Comparison of ENCODE assay signal across 13 cellular contexts in the genomic region with DNA sequence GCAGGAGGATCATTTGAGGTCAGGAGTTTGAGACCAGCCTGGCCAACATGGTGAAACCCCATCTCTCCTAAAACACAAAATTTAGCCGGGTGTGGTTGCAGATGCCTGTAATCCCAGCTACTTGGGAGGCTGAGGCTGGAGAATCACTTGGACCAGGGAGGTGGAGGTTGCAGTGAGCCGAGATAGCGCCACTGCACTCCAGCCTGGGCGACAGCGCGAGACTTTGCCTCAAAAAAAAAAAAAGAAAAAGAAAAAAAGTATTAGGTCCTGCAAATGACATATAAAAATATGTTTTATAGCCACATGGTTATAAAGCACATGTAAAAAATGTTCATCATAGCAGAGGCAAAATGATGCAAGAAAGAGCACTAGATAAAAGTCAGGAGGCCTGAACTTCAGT. TPM values are rescaled to one million over a fixed set of nuclear protein-coding genes. Genes with fewer than 3 reads are reported as not detected.
DNase-seq lines count a peak whose midpoint lies in the region; ATAC-seq, FAIRE-seq and TF ChIP-seq lines count a peak whose summit lies in the region.
"Not testable (repeated sequence)": the region's sequence is repeated elsewhere in the genome, so short reads cannot be mapped to it uniquely, and the experiment has no call there.
"Had no signal": no experiment of that assay in that cellular context is flagged by ENCODE, and none has a peak within 500 bp of the region (broad histone marks: within the 10 kb centered on the region; RNA-seq: fewer than 3 reads in every experiment).

No MANE protein-coding gene starts in this region.

- H3K27me3 Mint-ChIP-seq in CD14-positive monocyte (ENCODE audit: low read depth in 3 of 3); IgD-negative memory B cell; T-helper 2 cell treated with Interferon-gamma antibody and Interleukin-4, amounts not matched to agents 5 μg/mL and 100 μg/mL, for 36 hours (ENCODE audit: low read depth); activated CD8-positive, alpha-beta T cell treated with anti-CD3 and anti-CD28 coated beads, Interleukin-2, amount 10 ng/mL, durations not matched to agents 7 days and 5 days (ENCODE audit: low read depth); activated naive CD4-positive, alpha-beta T cell treated with anti-CD3 and anti-CD28 coated beads for 36 hours (ENCODE audit: low read depth); naive thymus-derived CD4-positive, alpha-beta T cell; stimulated activated memory B cell treated with anti-CD40 and anti-IgM and Interleukin-4, amounts not matched to agents 10 μg/mL and 1 μg/mL and 100 μg/mL, for 72 hours: not testable (repeated sequence)

- H3K4me1 Mint-ChIP-seq in CD14-positive monocyte (peaks cover 53% of the 10 kb centered on the region), IgD-negative memory B cell (peaks cover 46 to 70% (median 56%) of the 10 kb centered on the region in 3 donors)
- H3K4me1 Mint-ChIP-seq in T-helper 2 cell treated with Interferon-gamma antibody and Interleukin-4, amounts not matched to agents 5 μg/mL and 100 μg/mL, for 36 hours (ENCODE audit: low read depth) = peaks cover 63% of the 10 kb centered on the region
- H3K4me1 Mint-ChIP-seq in activated CD8-positive, alpha-beta T cell treated with anti-CD3 and anti-CD28 coated beads, Interleukin-2, amount 10 ng/mL, durations not matched to agents 7 days and 5 days (ENCODE audit: low read depth) = peaks cover 75% of the 10 kb centered on the region
- peaks cover 60% of the 10 kb centered on the region for H3K4me1 Mint-ChIP-seq in activated naive CD4-positive, alpha-beta T cell treated with anti-CD3 and anti-CD28 coated beads for 36 hours (ENCODE audit: low read depth)
- H3K4me1 Mint-ChIP-seq in naive thymus-derived CD4-positive, alpha-beta T cell = peaks cover 45 to 94% (median 82%) of the 10 kb centered on the region in 7 donors
- H3K4me1 Mint-ChIP-seq in stimulated activated memory B cell treated with anti-CD40 and anti-IgM and Interleukin-4, amounts not matched to agents 10 μg/mL and 1 μg/mL and 100 μg/mL, for 72 hours = peaks cover 79% of the 10 kb centered on the region

- SMC1A ChIA-PET in GM12878 (lab: Charles Lee; ENCODE audit: uncharacterized antibody, unreplicated experiment) = interaction anchor here (1.1 to 5.4 kb wide), 5 partner anchors 9 to 91 kb away, joined by 4 to 42 read pairs (median 4); a partner anchor contains a TSS

- H2AFZ ChIP-seq in GM12878 (ENCODE audit: control insufficient read depth, low read depth, low read length) = not testable (repeated sequence)

- H3K36me3 Mint-ChIP-seq in CD14-positive monocyte = peaks cover 24 to 35% of the 10 kb centered on the region in 2 donors
- H3K36me3 Mint-ChIP-seq in IgD-negative memory B cell; activated naive CD4-positive, alpha-beta T cell treated with anti-CD3 and anti-CD28 coated beads for 36 hours (ENCODE audit: low read depth); naive thymus-derived CD4-positive, alpha-beta T cell: not testable (repeated sequence)
- H3K36me3 Mint-ChIP-seq in T-helper 2 cell treated with Interferon-gamma antibody and Interleukin-4, amounts not matched to agents 5 μg/mL and 100 μg/mL, for 36 hours (ENCODE audit: low read depth) = peaks cover 13% of the 10 kb centered on the region
- H3K36me3 Mint-ChIP-seq in activated CD8-positive, alpha-beta T cell treated with anti-CD3 and anti-CD28 coated beads, Interleukin-2, amount 10 ng/mL, durations not matched to agents 7 days and 5 days (ENCODE audit: low read depth) = peaks cover 13% of the 10 kb centered on the region
- H3K36me3 Mint-ChIP-seq in stimulated activated memory B cell treated with anti-CD40 and anti-IgM and Interleukin-4, amounts not matched to agents 10 μg/mL and 1 μg/mL and 100 μg/mL, for 72 hours = peaks cover 11% of the 10 kb centered on the region

- peak overlapping the region; percentile 94 for H3K27ac ChIP-seq in GM12878 (ENCODE audit: control insufficient read depth, insufficient read depth)
- peak overlapping the region; percentile 92 for H3K27ac ChIP-seq in naive thymus-derived CD4-positive, alpha-beta T cell (ENCODE audit: low read depth, low read length)

- not testable (repeated sequence) for BruUV-seq in GM12878 (replicated peaks; lab: Mats Ljungman, UMichigan)

- not testable (repeated sequence) for FAIRE-seq in GM12878 (lab: Jason Lieb, UNC)

- H4K20me1 ChIP-seq in GM12878 (ENCODE audit: control insufficient read depth, insufficient read depth) = not testable (repeated sequence)

- H3K27ac Mint-ChIP-seq in CD14-positive monocyte = peak overlapping the region in 5 of 7 donors; percentile 15 to 94 (median 50)
- peak overlapping the region; percentile 62 to 93 (median 86) for H3K27ac Mint-ChIP-seq in IgD-negative memory B cell
- peak overlapping the region; percentile 88 for H3K27ac Mint-ChIP-seq in T-helper 2 cell treated with Interferon-gamma antibody and Interleukin-4, amounts not matched to agents 5 μg/mL and 100 μg/mL, for 36 hours
- peak overlapping the region; percentile 90 for H3K27ac Mint-ChIP-seq in activated CD8-positive, alpha-beta T cell treated with anti-CD3 and anti-CD28 coated beads, Interleukin-2, amount 10 ng/mL, durations not matched to agents 7 days and 5 days
- peak overlapping the region; percentile 97 for H3K27ac Mint-ChIP-seq in activated naive CD4-positive, alpha-beta T cell treated with anti-CD3 and anti-CD28 coated beads for 36 hours
- peak overlapping the region; percentile 77 to 98 (median 85) for H3K27ac Mint-ChIP-seq in naive thymus-derived CD4-positive, alpha-beta T cell
- H3K27ac Mint-ChIP-seq in stimulated activated memory B cell treated with anti-CD40 and anti-IgM and Interleukin-4, amounts not matched to agents 10 μg/mL and 1 μg/mL and 100 μg/mL, for 72 hours = peak overlapping the region; percentile 96

- not testable (repeated sequence) for H3K9me3 ChIP-seq in GM12878 (replicated peaks; ENCODE audit: control insufficient read depth, insufficient read depth, low read length); naive thymus-derived CD4-positive, alpha-beta T cell (ENCODE audit: control insufficient read depth in 2 of 3, low read length in 3 of 3)

- H3K4me3 ChIP-seq in GM12878 = peak overlapping the region; percentile 8
- H3K4me3 ChIP-seq in naive thymus-derived CD4-positive, alpha-beta T cell (ENCODE audit: low read length) = not testable (repeated sequence)

- in situ Hi-C loops in GM12878 (cut with MboI) = not testable (repeated sequence)

- not testable (repeated sequence) for ATAC-seq in activated CD8-positive, alpha-beta T cell treated with anti-CD3 and anti-CD28 coated beads, Interleukin-2, amount 10 ng/mL, durations not matched to agents 7 days and 5 days; GM12878; naive thymus-derived CD4-positive, alpha-beta T cell; stimulated activated memory B cell treated with anti-CD40 and anti-IgM and Interleukin-4, amounts not matched to agents 10 μg/mL and 1 μg/mL and 100 μg/mL, for 72 hours

- peak overlapping the region; percentile 91 for H3K4me2 ChIP-seq in GM12878 (ENCODE audit: control insufficient read depth, insufficient read depth)

- not testable (repeated sequence) for H3K27me3 ChIP-seq in GM12878 (replicated peaks in 1 of 2; ENCODE audit: control insufficient read depth in 2 of 2, insufficient read depth in 2 of 2, low read length in 1 of 2); naive thymus-derived CD4-positive, alpha-beta T cell (ENCODE audit: control insufficient read depth in 2 of 2, insufficient read depth in 2 of 2, low read length in 2 of 2)

- TF ChIP-seq CTCF in CD14-positive monocyte (IDR thresholded peaks at IDR 0.05); GM12878 (IDR thresholded peaks at IDR 0.05 in 2 of 3, conservative IDR thresholded peaks at IDR 0.05 in 1 of 3; ENCODE audit: control insufficient read depth in 2 of 3, extremely low read depth in 1 of 3, insufficient read depth in 1 of 3, low read depth in 3 of 3, low read length in 3 of 3): not testable (repeated sequence)

- H3K9ac ChIP-seq in GM12878 (ENCODE audit: control insufficient read depth, insufficient read depth, low read length) = 0 out of 2 replicates have a peak overlapping the region, but pooled peaks have one; percentile 89

- not testable (repeated sequence) for TF ChIP-seq POLR2A in GM12878 (IDR thresholded peaks at IDR 0.05; ENCODE audit: low read depth, low read length)

- CTCF ChIA-PET in activated CD8-positive, alpha-beta T cell treated with anti-CD3 and anti-CD28 coated beads, Interleukin-2, amount 10 ng/mL, durations not matched to agents 7 days and 5 days (lab: Charles Lee) = interaction anchor here (1.0 to 2.2 kb wide), 3 partner anchors 10 to 123 kb away, joined by 5 to 8 read pairs (median 5); a partner anchor contains a TSS
- CTCF ChIA-PET in activated naive CD4-positive, alpha-beta T cell treated with anti-CD3 and anti-CD28 coated beads for 36 hours (lab: Charles Lee) = interaction anchor here (0.7 to 2.4 kb wide), 2 partner anchors 35 to 90 kb away, joined by 4 to 15 read pairs; a partner anchor contains a TSS
- CTCF ChIA-PET in GM12878 (lab: Yijun Ruan, JAX) = interaction anchor here (1.4 to 2.2 kb wide), 3 partner anchors 10 to 35 kb away, joined by 5 to 15 read pairs (median 8); a partner anchor contains a TSS
- CTCF ChIA-PET in naive thymus-derived CD4-positive, alpha-beta T cell (lab: Charles Lee) = interaction anchor here (1.2 to 1.6 kb wide), 2 partner anchors 11 to 91 kb away, joined by 3 to 4 read pairs; a partner anchor contains a TSS

- peaks cover 22% of the 10 kb centered on the region for H3K4me1 ChIP-seq in GM12878 (ENCODE audit: control insufficient read depth, insufficient read depth, low read length)
- H3K4me1 ChIP-seq in naive thymus-derived CD4-positive, alpha-beta T cell (ENCODE audit: control insufficient read depth in 2 of 2, insufficient read depth in 2 of 2, low read length in 2 of 2) = peaks cover 47 to 57% of the 10 kb centered on the region in 2 donors

- not testable (repeated sequence) for TF ChIP-seq EP300 in GM12878 (IDR thresholded peaks at IDR 0.05; ENCODE audit: borderline replicate concordance in 1 of 2, control insufficient read depth in 1 of 2, low read depth in 2 of 2, low read length in 2 of 2)

- 100% methylated on average over 6 of the region's 6 CpGs for WGBS in GM12878 (ENCODE audit: insufficient coverage, insufficient replicate concordance, low lambda C conversion rate, missing lambda C conversion rate)

- POLR2A ChIA-PET in activated CD8-positive, alpha-beta T cell treated with anti-CD3 and anti-CD28 coated beads, Interleukin-2, amount 10 ng/mL, durations not matched to agents 7 days and 5 days (lab: Charles Lee) = interaction anchor here (1.5 kb wide), 1 partner anchor 14 kb away, joined by 3 read pairs; no protein-coding TSS in a partner anchor
- POLR2A ChIA-PET in GM12878 (lab: Charles Lee) = interaction anchor here (0.7 to 2.8 kb wide), 5 partner anchors 8 to 67 kb away, joined by 3 to 15 read pairs (median 3); no protein-coding TSS in a partner anchor
- POLR2A ChIA-PET in naive thymus-derived CD4-positive, alpha-beta T cell (lab: Charles Lee) = interaction anchor here (0.6 to 7.8 kb wide), 2 partner anchors 11 to 71 kb away, joined by 7 to 151 read pairs; no protein-coding TSS in a partner anchor

- not testable (repeated sequence) for H3K4me3 Mint-ChIP-seq in CD14-positive monocyte; activated CD8-positive, alpha-beta T cell treated with anti-CD3 and anti-CD28 coated beads, Interleukin-2, amount 10 ng/mL, durations not matched to agents 7 days and 5 days; stimulated activated memory B cell treated with anti-CD40 and anti-IgM and Interleukin-4, amounts not matched to agents 10 μg/mL and 1 μg/mL and 100 μg/mL, for 72 hours
- H3K4me3 Mint-ChIP-seq in IgD-negative memory B cell = peak overlapping the region in 3 of 4 donors; percentile 9 to 93 (median 61)
- peak overlapping the region; percentile 63 for H3K4me3 Mint-ChIP-seq in T-helper 2 cell treated with Interferon-gamma antibody and Interleukin-4, amounts not matched to agents 5 μg/mL and 100 μg/mL, for 36 hours
- H3K4me3 Mint-ChIP-seq in activated naive CD4-positive, alpha-beta T cell treated with anti-CD3 and anti-CD28 coated beads for 36 hours = peak overlapping the region; percentile 35
- peak overlapping the region; percentile 17 to 99 (median 60) for H3K4me3 Mint-ChIP-seq in naive thymus-derived CD4-positive, alpha-beta T cell

- H3K9me3 Mint-ChIP-seq in CD14-positive monocyte; IgD-negative memory B cell; T-helper 2 cell treated with Interferon-gamma antibody and Interleukin-4, amounts not matched to agents 5 μg/mL and 100 μg/mL, for 36 hours; activated CD8-positive, alpha-beta T cell treated with anti-CD3 and anti-CD28 coated beads, Interleukin-2, amount 10 ng/mL, durations not matched to agents 7 days and 5 days (ENCODE audit: insufficient read depth); activated naive CD4-positive, alpha-beta T cell treated with anti-CD3 and anti-CD28 coated beads for 36 hours; naive thymus-derived CD4-positive, alpha-beta T cell; stimulated activated memory B cell treated with anti-CD40 and anti-IgM and Interleukin-4, amounts not matched to agents 10 μg/mL and 1 μg/mL and 100 μg/mL, for 72 hours: not testable (repeated sequence)

- H3K79me2 ChIP-seq in GM12878 (ENCODE audit: control insufficient read depth, insufficient read depth, low read length) = peaks cover 91% of the 10 kb centered on the region

- TF ChIP-seq RAD21 in GM12878 (IDR thresholded peaks at IDR 0.05; ENCODE audit: insufficient read depth, low read depth, low read length) = not testable (repeated sequence)

- RAD21 ChIA-PET in GM12878 (lab: Charles Lee; ENCODE audit: unreplicated experiment) = interaction anchor here (0.7 to 4.9 kb wide), 5 partner anchors 12 to 92 kb away, joined by 3 to 32 read pairs (median 5); a partner anchor contains a TSS

- intact Hi-C loops in CD14-positive monocyte (cut with micrococcal nuclease) = loop anchor here (10.0 kb wide), 2 partner anchors 108 to 652 kb away; a partner anchor contains a TSS
- intact Hi-C loops in activated naive CD4-positive, alpha-beta T cell treated with anti-CD3 and anti-CD28 coated beads for 36 hours (cut with micrococcal nuclease); GM12878 (cut with micrococcal nuclease; ENCODE audit: unreplicated experiment): not testable (repeated sequence)
- intact Hi-C loops in naive thymus-derived CD4-positive, alpha-beta T cell (cut with micrococcal nuclease) = loop anchor here in 1 of 2 donors (10.0 kb wide), 2 partner anchors 162 to 252 kb away; a partner anchor contains a TSS

- H3K36me3 ChIP-seq in GM12878 (ENCODE audit: control insufficient read depth in 2 of 2, insufficient read depth in 2 of 2, low read length in 1 of 2); naive thymus-derived CD4-positive, alpha-beta T cell (ENCODE audit: control insufficient read depth in 2 of 3, insufficient read depth in 3 of 3, low read length in 3 of 3): not testable (repeated sequence)

- DNase-seq in CD14-positive monocyte (ENCODE audit: low spot score); T-helper 2 cell treated with Interferon-gamma antibody and Interleukin-4, amounts not matched to agents 5 μg/mL and 100 μg/mL, for 36 hours (ENCODE audit: low spot score); activated CD8-positive, alpha-beta T cell treated with anti-CD3 and anti-CD28 coated beads, Interleukin-2, amount 10 ng/mL, durations not matched to agents 7 days and 5 days; activated naive CD4-positive, alpha-beta T cell treated with anti-CD3 and anti-CD28 coated beads for 36 hours; GM12878 (ENCODE audit: low read depth, low spot score); naive thymus-derived CD4-positive, alpha-beta T cell: not testable (repeated sequence)

RNA-seq across cellular contexts. Expression of a gene that starts 5.0 kb away (rescaled TPM):
- 1 to 10 TPM; 5.4 to 8.0 TPM for polyA plus RNA-seq in CD14-positive monocyte
- 8.7 TPM for polyA plus RNA-seq in IgD-negative memory B cell
- 10 to 100 TPM; 24.8 to 25.3 TPM for total RNA-seq in activated CD8-positive, alpha-beta T cell treated with anti-CD3 and anti-CD28 coated beads, Interleukin-2, amount 10 ng/mL, durations not matched to agents 7 days and 5 days
- total RNA-seq in activated naive CD4-positive, alpha-beta T cell treated with anti-CD3 and anti-CD28 coated beads for 36 hours = 10 to 100 TPM; 24.6 to 28.7 TPM
- 335 and 348 TPM in 2 replicates for total RNA-seq in GM12878 (2013; cell fraction: nucleolus; rRNA removed)
- total RNA-seq in GM12878 (2014; rRNA removed) = 32.9 and 34.3 TPM in 2 replicates
- 34.2 and 34.9 TPM in 2 replicates for total RNA-seq in GM12878 (2014; rRNA removed; fragmentation: Illumina TruSeq; extraction: Trizol)
- total RNA-seq in GM12878 (2021) = 33.2 and 36.3 TPM in 2 replicates
- 28.7 TPM for polyA plus RNA-seq in GM12878 (2011; ENCODE audit: low read depth)
- polyA plus RNA-seq in GM12878 (2011; rRNA removed) = 94.4 and 94.8 TPM in 2 replicates
- polyA plus RNA-seq in GM12878 (2011; cell fraction: cytosol; rRNA removed) = 49.3 and 58.0 TPM in 2 replicates
- polyA plus RNA-seq in GM12878 (2011; cell fraction: nucleus; rRNA removed) = 161 and 175 TPM in 2 replicates
- 35.6 and 42.7 TPM in 2 replicates for polyA plus RNA-seq in GM12878 (2012)
- polyA plus RNA-seq in GM12878 (2014; fragmentation: Illumina TruSeq; extraction: Trizol) = 52.3 and 61.7 TPM in 2 replicates
- 1 to 10 TPM; 4.7 to 4.8 TPM for polyA plus RNA-seq in GM12878 (2014; fragmentation: Nextera tagmentation; extraction: Ambion mirVana)
- polyA plus RNA-seq in GM12878 (2014; rRNA removed) = 42.7 and 51.7 TPM in 2 replicates
- 10 to 100 TPM; 15.2 to 16.7 TPM for polyA plus RNA-seq in GM12878 (2016; fragmentation: Nextera tagmentation; extraction: Ambion mirVana)
- polyA minus RNA-seq in GM12878 (2011; rRNA and poly(A)+ RNA removed) = 173 and 192 TPM in 2 replicates
- polyA minus RNA-seq in GM12878 (2011; cell fraction: cytosol; rRNA and poly(A)+ RNA removed) = 38.4 and 38.6 TPM in 2 replicates
- 137 and 166 TPM in 2 replicates for polyA minus RNA-seq in GM12878 (2011; cell fraction: nucleus; rRNA and poly(A)+ RNA removed)
- 100 to 1,000 TPM in 4 of 5 experiments, 10 to 100 TPM in 1; 39.2 to 122 (median 111) TPM for total RNA-seq in naive thymus-derived CD4-positive, alpha-beta T cell
- 10 to 100 TPM in 1 of 2 donors, 1 to 10 TPM in 1; 9.6 to 13.4 TPM for polyA plus RNA-seq in naive thymus-derived CD4-positive, alpha-beta T cell

RNA-seq across cellular contexts. Expression of a gene that starts 10.4 kb away (rescaled TPM):
- polyA plus RNA-seq in CD14-positive monocyte = 100 to 1,000 TPM; 586 to 677 TPM
- 350 TPM for polyA plus RNA-seq in IgD-negative memory B cell
- total RNA-seq in activated CD8-positive, alpha-beta T cell treated with anti-CD3 and anti-CD28 coated beads, Interleukin-2, amount 10 ng/mL, durations not matched to agents 7 days and 5 days = 100 to 1,000 TPM; 180 to 182 TPM
- total RNA-seq in activated naive CD4-positive, alpha-beta T cell treated with anti-CD3 and anti-CD28 coated beads for 36 hours = 100 to 1,000 TPM; 220 to 227 TPM
- total RNA-seq in GM12878 (2013; cell fraction: nucleolus; rRNA removed) = 13.4 and 18.0 TPM in 2 replicates
- 428 and 429 TPM in 2 replicates for total RNA-seq in GM12878 (2014; rRNA removed)
- 411 and 417 TPM in 2 replicates for total RNA-seq in GM12878 (2014; rRNA removed; fragmentation: Illumina TruSeq; extraction: Trizol)
- total RNA-seq in GM12878 (2021) = 225 and 230 TPM in 2 replicates
- polyA plus RNA-seq in GM12878 (2011; ENCODE audit: low read depth) = 395 TPM
- 441 and 556 TPM in 2 replicates for polyA plus RNA-seq in GM12878 (2011; rRNA removed)
- polyA plus RNA-seq in GM12878 (2011; cell fraction: cytosol; rRNA removed) = 578 and 762 TPM in 2 replicates
- polyA plus RNA-seq in GM12878 (2011; cell fraction: nucleus; rRNA removed) = 180 and 323 TPM in 2 replicates
- 229 and 266 TPM in 2 replicates for polyA plus RNA-seq in GM12878 (2012)
- 492 and 609 TPM in 2 replicates for polyA plus RNA-seq in GM12878 (2014; fragmentation: Illumina TruSeq; extraction: Trizol)
- 1,000 to 10,000 TPM; 1,758 to 1,778 TPM for polyA plus RNA-seq in GM12878 (2014; fragmentation: Nextera tagmentation; extraction: Ambion mirVana)
- polyA plus RNA-seq in GM12878 (2014; rRNA removed) = 518 and 534 TPM in 2 replicates
- polyA plus RNA-seq in GM12878 (2016; fragmentation: Nextera tagmentation; extraction: Ambion mirVana) = 100 to 1,000 TPM; 590 to 634 TPM
- polyA minus RNA-seq in GM12878 (2011; rRNA and poly(A)+ RNA removed) = 138 and 182 TPM in 2 replicates
- 52.2 and 56.8 TPM in 2 replicates for polyA minus RNA-seq in GM12878 (2011; cell fraction: cytosol; rRNA and poly(A)+ RNA removed)
- 25.5 and 34.1 TPM in 2 replicates for polyA minus RNA-seq in GM12878 (2011; cell fraction: nucleus; rRNA and poly(A)+ RNA removed)
- 100 to 1,000 TPM in 1 of 5 experiments, 10 to 100 TPM in 4; 31.9 to 176 (median 75.7) TPM for total RNA-seq in naive thymus-derived CD4-positive, alpha-beta T cell
- 100 to 1,000 TPM; 335 to 371 TPM for polyA plus RNA-seq in naive thymus-derived CD4-positive, alpha-beta T cell

RNA-seq across cellular contexts. Expression of a gene that starts 10.6 kb away (rescaled TPM):
- not detected for polyA plus RNA-seq in CD14-positive monocyte
- polyA plus RNA-seq in IgD-negative memory B cell = not detected
- not detected for total RNA-seq in activated CD8-positive, alpha-beta T cell treated with anti-CD3 and anti-CD28 coated beads, Interleukin-2, amount 10 ng/mL, durations not matched to agents 7 days and 5 days
- total RNA-seq in activated naive CD4-positive, alpha-beta T cell treated with anti-CD3 and anti-CD28 coated beads for 36 hours = under 1 TPM in 1 of 2 experiments, not detected in 1; 0.05 TPM
- not detected in 2 replicates for total RNA-seq in GM12878 (2013; cell fraction: nucleolus; rRNA removed)
- total RNA-seq in GM12878 (2014; rRNA removed) = under 0.01 and 0.05 TPM in 2 replicates
- total RNA-seq in GM12878 (2014; rRNA removed; fragmentation: Illumina TruSeq; extraction: Trizol) = not detected in 2 replicates
- not detected in 2 replicates for total RNA-seq in GM12878 (2021)
- 0.05 TPM for polyA plus RNA-seq in GM12878 (2011; ENCODE audit: low read depth)
- polyA plus RNA-seq in GM12878 (2011; rRNA removed) = not detected in 2 replicates
- polyA plus RNA-seq in GM12878 (2011; cell fraction: cytosol; rRNA removed) = not detected in 2 replicates
- not detected in 2 replicates for polyA plus RNA-seq in GM12878 (2011; cell fraction: nucleus; rRNA removed)
- 0.03 and 0.07 TPM in 2 replicates for polyA plus RNA-seq in GM12878 (2012)
- not detected in 2 replicates for polyA plus RNA-seq in GM12878 (2014; fragmentation: Illumina TruSeq; extraction: Trizol)
- not detected for polyA plus RNA-seq in GM12878 (2014; fragmentation: Nextera tagmentation; extraction: Ambion mirVana)
- polyA plus RNA-seq in GM12878 (2014; rRNA removed) = 0.04 TPM in 1 of 2 replicates, not detected in the other
- under 1 TPM in 1 of 2 experiments, not detected in 1; 0.05 TPM for polyA plus RNA-seq in GM12878 (2016; fragmentation: Nextera tagmentation; extraction: Ambion mirVana)
- polyA minus RNA-seq in GM12878 (2011; rRNA and poly(A)+ RNA removed) = not detected in 2 replicates
- not detected in 2 replicates for polyA minus RNA-seq in GM12878 (2011; cell fraction: cytosol; rRNA and poly(A)+ RNA removed)
- not detected in 2 replicates for polyA minus RNA-seq in GM12878 (2011; cell fraction: nucleus; rRNA and poly(A)+ RNA removed)
- total RNA-seq in naive thymus-derived CD4-positive, alpha-beta T cell = not detected
- polyA plus RNA-seq in naive thymus-derived CD4-positive, alpha-beta T cell = not detected
- total RNA-seq: Caco-2, HFFc6, NCI-H460, Right ventricle myocardium inferior had no signal
- polyA plus RNA-seq: BJ had no signal

RNA-seq across cellular contexts. Expression of a gene that starts 34.4 kb away (rescaled TPM):
- polyA plus RNA-seq in CD14-positive monocyte = 1 to 10 TPM; 3.3 to 4.2 TPM
- polyA plus RNA-seq in IgD-negative memory B cell = 8.5 TPM
- 100 to 1,000 TPM; 106 to 115 TPM for total RNA-seq in activated CD8-positive, alpha-beta T cell treated with anti-CD3 and anti-CD28 coated beads, Interleukin-2, amount 10 ng/mL, durations not matched to agents 7 days and 5 days
- 10 to 100 TPM; 63.5 to 66.8 TPM for total RNA-seq in activated naive CD4-positive, alpha-beta T cell treated with anti-CD3 and anti-CD28 coated beads for 36 hours
- 57.6 and 73.7 TPM in 2 replicates for total RNA-seq in GM12878 (2013; cell fraction: nucleolus; rRNA removed)
- total RNA-seq in GM12878 (2014; rRNA removed) = 16.8 and 18.6 TPM in 2 replicates
- total RNA-seq in GM12878 (2014; rRNA removed; fragmentation: Illumina TruSeq; extraction: Trizol) = 17.3 and 18.9 TPM in 2 replicates
- total RNA-seq in GM12878 (2021) = 46.2 and 51.1 TPM in 2 replicates
- polyA plus RNA-seq in GM12878 (2011; ENCODE audit: low read depth) = 23.5 TPM
- polyA plus RNA-seq in GM12878 (2011; rRNA removed) = 26.7 and 44.0 TPM in 2 replicates
- polyA plus RNA-seq in GM12878 (2011; cell fraction: cytosol; rRNA removed) = 62.3 and 67.5 TPM in 2 replicates
- 231 and 303 TPM in 2 replicates for polyA plus RNA-seq in GM12878 (2011; cell fraction: nucleus; rRNA removed)
- 37.8 and 45.9 TPM in 2 replicates for polyA plus RNA-seq in GM12878 (2012)
- 23.9 and 38.2 TPM in 2 replicates for polyA plus RNA-seq in GM12878 (2014; fragmentation: Illumina TruSeq; extraction: Trizol)
- 10 to 100 TPM; 14.4 to 17.2 TPM for polyA plus RNA-seq in GM12878 (2014; fragmentation: Nextera tagmentation; extraction: Ambion mirVana)
- 47.6 and 57.2 TPM in 2 replicates for polyA plus RNA-seq in GM12878 (2014; rRNA removed)
- 10 to 100 TPM; 32.4 to 33.5 TPM for polyA plus RNA-seq in GM12878 (2016; fragmentation: Nextera tagmentation; extraction: Ambion mirVana)
- polyA minus RNA-seq in GM12878 (2011; rRNA and poly(A)+ RNA removed) = 17.0 and 30.8 TPM in 2 replicates
- 13.1 and 14.0 TPM in 2 replicates for polyA minus RNA-seq in GM12878 (2011; cell fraction: cytosol; rRNA and poly(A)+ RNA removed)
- polyA minus RNA-seq in GM12878 (2011; cell fraction: nucleus; rRNA and poly(A)+ RNA removed) = 24.8 and 30.4 TPM in 2 replicates
- 10 to 100 TPM; 40.0 to 95.5 (median 63.4) TPM for total RNA-seq in naive thymus-derived CD4-positive, alpha-beta T cell
- 10 to 100 TPM; 10.8 to 15.1 TPM for polyA plus RNA-seq in naive thymus-derived CD4-positive, alpha-beta T cell
